Comparison of ENCODE assay signal across 6 cellular contexts in genomic region chr6:73200247-73200646, GRCh38. TPM values are rescaled to one million over a fixed set of nuclear protein-coding genes. Genes with fewer than 3 reads are reported as not detected.
"Had no signal": no experiment of that assay in that cellular context is flagged by ENCODE, and none has a peak within 500 bp of the region (broad histone marks: within the 10 kb centered on the region; RNA-seq: fewer than 3 reads in every experiment).

No MANE protein-coding gene starts in this region.

- H3K9me3 Mint-ChIP-seq: IgD-negative memory B cell had no signal

- ATAC-seq: HepG2, K562 had no signal

- H3K27ac Mint-ChIP-seq: IgD-negative memory B cell had no signal

- H3K27me3 Mint-ChIP-seq: IgD-negative memory B cell had no signal

- H3K4me3 Mint-ChIP-seq: IgD-negative memory B cell had no signal

- H3K27ac ChIP-seq: HL-60 had no signal

- H3K4me3 ChIP-seq: K562 had no signal

RNA-seq across cellular contexts. Expression of gene KHDC1L, which starts 25.0 kb away (rescaled TPM):
- total RNA-seq: HepG2, HT-29, HT1080 had no signal
- polyA plus RNA-seq: HepG2, IgD-negative memory B cell had no signal
